Comparison of ENCODE assay signal across 1 cellular context in genomic region chr21:18411565-18411964, GRCh38.
TF ChIP-seq lines count a peak whose summit lies in the region.

No MANE protein-coding gene starts in this region.

TF ChIP-seq in WTC11, 78 proteins besides CTCF, POLR2A, EP300 and RAD21 (continued from another document):
- no peak for TF ChIP-seq ERG (CRISPR knock-in tag; IDR thresholded peaks at IDR 0.05)
